Comparison of ENCODE assay signal across 8 cellular contexts in genomic region chr12:93441617-93442410, GRCh38. TPM values are rescaled to one million over a fixed set of nuclear protein-coding genes. Genes with fewer than 3 reads are reported as not detected.
DNase-seq lines count a peak whose midpoint lies in the region; ATAC-seq and TF ChIP-seq lines count a peak whose summit lies in the region.

UBE2N (minus strand) TSS chr12:93441947; CDS start chr12:93441884, 63 bp downstream.

- peak within 1 kb of the TSS; percentile 99 for H3K27ac Mint-ChIP-seq in activated T-cell treated with anti-CD3 and anti-CD28 coated beads, Interleukin-2, amount 50 U/mL, for 24 hours

- DNase-seq in DMS53 treated with DMSO at 0.1 percent for 48 hours (lab: John Stamatoyannopoulos, UW; ENCODE audit: unreplicated experiment) (peak; percentile 94), KG1 (lab: John Stamatoyannopoulos, UW) (peak; percentile 97), erythroblast (lab: John Stamatoyannopoulos, UW) (peak; percentile 96)
- peak; percentile 99 for DNase-seq in activated T-cell treated with anti-CD3 and anti-CD28 coated beads, Interleukin-2, amount 50 U/mL, for 24 hours
- peak; percentile 88 to 93 for DNase-seq in stimulated activated CD8-positive, alpha-beta memory T cell treated with anti-CD3 and anti-CD28 coated beads, Interleukin-4, amount 100 ng/mL, for 4 hours (ENCODE audit: low read depth in 2 of 2, low spot score in 1 of 2)

- H3K4me3 ChIP-seq in mucosa of rectum (ENCODE audit: low read length in 2 of 2), result peak within 1 kb of the TSS; percentile 95 to 98

- H3K27ac ChIP-seq in mucosa of rectum (ENCODE audit: low read depth in 2 of 2, low read length in 2 of 2), result peak within 1 kb of the TSS; percentile 89 to 93

- peak; percentile 82 for ATAC-seq in GM21723 (IDR thresholded peaks at IDR 0.05; ENCODE audit: unreplicated experiment)

- H3K4me1 Mint-ChIP-seq in activated T-cell treated with anti-CD3 and anti-CD28 coated beads, Interleukin-2, amount 50 U/mL, for 24 hours (ENCODE audit: low read depth), result peaks cover 50% of the 10 kb centered on the region

- H3K4me1 ChIP-seq in mucosa of rectum (ENCODE audit: control insufficient read depth in 2 of 2, insufficient read depth in 2 of 2, low read length in 2 of 2), result peaks cover 10 to 21% of the 10 kb centered on the region in 2 donors

- peaks cover 27% of the 10 kb centered on the region for H3K36me3 Mint-ChIP-seq in activated T-cell treated with anti-CD3 and anti-CD28 coated beads, Interleukin-2, amount 50 U/mL, for 24 hours (ENCODE audit: low read depth)

- H3K9ac ChIP-seq in mucosa of rectum (ENCODE audit: low read depth in 1 of 2, low read length in 2 of 2), result peak within 1 kb of the TSS; percentile 93 to 98

- H3K36me3 ChIP-seq in mucosa of rectum (ENCODE audit: control insufficient read depth in 2 of 2, insufficient read depth in 2 of 2, low read length in 2 of 2), result no peaks in the 10 kb centered on the region

- no peaks in the 10 kb centered on the region for H3K9me3 Mint-ChIP-seq in activated T-cell treated with anti-CD3 and anti-CD28 coated beads, Interleukin-2, amount 50 U/mL, for 24 hours

- H3K27me3 ChIP-seq in mucosa of rectum (ENCODE audit: control insufficient read depth in 2 of 2, insufficient read depth in 2 of 2, low read length in 2 of 2), result no peaks in the 10 kb centered on the region

- TF ChIP-seq POLR2A in erythroblast (IDR thresholded peaks at IDR 0.05; ENCODE audit: low read length), result peak; percentile 85

- no peaks in the 10 kb centered on the region for H3K9me3 ChIP-seq in mucosa of rectum (ENCODE audit: control insufficient read depth in 2 of 2, low read length in 2 of 2)

- H3K4me3 Mint-ChIP-seq in activated T-cell treated with anti-CD3 and anti-CD28 coated beads, Interleukin-2, amount 50 U/mL, for 24 hours, result peak within 1 kb of the TSS; percentile 95

- H3K27me3 Mint-ChIP-seq in activated T-cell treated with anti-CD3 and anti-CD28 coated beads, Interleukin-2, amount 50 U/mL, for 24 hours, result no peaks in the 10 kb centered on the region

TF ChIP-seq in PFSK-1, 5 proteins besides CTCF, POLR2A, EP300 and RAD21:
- TF ChIP-seq TAF1 (IDR thresholded peaks at IDR 0.05; ENCODE audit: borderline replicate concordance, insufficient read depth, low read length) (peak; percentile 88), REST (IDR thresholded peaks at IDR 0.05; ENCODE audit: insufficient read depth in 1 of 2, low read depth in 2 of 2, low read length in 2 of 2) (peak in 1 of 2 experiments; percentile 49; a peak in 1 of 4 replicates), POLR2AphosphoS5 (IDR thresholded peaks at IDR 0.05; ENCODE audit: low read depth, low read length) (peak; percentile 63), FOXP2 (optimal IDR thresholded peaks at IDR 0.05; ENCODE audit: borderline replicate concordance, extremely low read depth, extremely low read length, insufficient read depth) (peak; percentile 97), SIN3A (IDR thresholded peaks at IDR 0.05; ENCODE audit: borderline replicate concordance, insufficient read depth, low read length) (0 out of 2 replicates have a peak, but pooled peaks have one; percentile 37)

RNA-seq across cellular contexts. Expression of gene UBE2N, which starts in this region (rescaled TPM):
- 59.6 TPM for polyA plus RNA-seq in PFSK-1 (2012; ENCODE audit: insufficient read length, low read depth)

Comparison
In these comparisons a context has a peak if more than half of its experiments do, and no peak if none do; other contexts are left out.
1. Peak in every context shown above with its lines: DNase-seq, ATAC-seq, H3K4me3 ChIP-seq and H3K27ac ChIP-seq.